13 cellular contexts compared by ENCODE assay signal in genomic region chr17:76276461-76277299, GRCh38. TPM values are rescaled to one million over a fixed set of nuclear protein-coding genes. Genes with fewer than 3 reads are reported as not detected.
A peak's percentile ranks its signal among the peaks of the same experiment; 100 is the strongest.
DNase-seq lines count a peak whose midpoint lies in the region; ATAC-seq, FAIRE-seq and TF ChIP-seq lines count a peak whose summit lies in the region.
"Had no signal": no experiment of that assay in that cellular context is flagged by ENCODE, and none has a peak within 500 bp of the region (broad histone marks: within the 10 kb centered on the region; RNA-seq: fewer than 3 reads in every experiment).

No MANE protein-coding gene starts in this region.

- H3K4me2 ChIP-seq in mesendoderm (ENCODE audit: low read length): no peak overlapping the region

- H2BK15ac ChIP-seq in mesendoderm (replicated peaks; ENCODE audit: low read depth): no peak overlapping the region

- WGBS in mesendoderm (ENCODE audit: extremely low coverage, insufficient coverage, low lambda C conversion rate): no CpG with 5 or more reads among the region's 19 CpGs

- ATAC-seq in HG03135 (IDR thresholded peaks at IDR 0.05; ENCODE audit: unreplicated experiment) (no peak), GM21447 (IDR thresholded peaks at IDR 0.05; ENCODE audit: unreplicated experiment) (no peak)

- no peak overlapping the region for H3K23ac ChIP-seq in mesendoderm (ENCODE audit: low read length)

- no peaks in the 10 kb centered on the region for H3K27me3 Mint-ChIP-seq in activated T-helper 2 cell treated with anti-CD3 and anti-CD28 coated beads, Interferon-gamma antibody, Interleukin-2, Interleukin-4, amounts not matched to agents 10 μg/mL and 5 μg/mL and 100 μg/mL, durations not matched to agents 14 hours and 24 hours and 36 hours (ENCODE audit: low read depth)

- no peak overlapping the region for H4K8ac ChIP-seq in mesendoderm (ENCODE audit: low read depth, low read length)

- H3K79me2 ChIP-seq in mesendoderm (ENCODE audit: control insufficient read depth, insufficient read depth, low read length): no peaks in the 10 kb centered on the region

- no peak overlapping the region for H4K5ac ChIP-seq in mesendoderm (ENCODE audit: low read length)

- in situ Hi-C loops in ACHN (cut with HindIII; ENCODE audit: low pct_ligation_motif_present, low pct_unique_long_range_greater_than_20kb, low sequenced_read_pairs): no loop called here

- no peaks in the 10 kb centered on the region for H3K4me1 ChIP-seq in mesendoderm (ENCODE audit: control insufficient read depth, low read depth, low read length)

- H2BK5ac ChIP-seq in mesendoderm (ENCODE audit: low read length): no peak overlapping the region

- peak overlapping the region; percentile 34 for H3K27ac Mint-ChIP-seq in activated T-helper 2 cell treated with anti-CD3 and anti-CD28 coated beads, Interferon-gamma antibody, Interleukin-2, Interleukin-4, amounts not matched to agents 10 μg/mL and 5 μg/mL and 100 μg/mL, durations not matched to agents 14 hours and 24 hours and 36 hours

- no peak for FAIRE-seq in H54 (lab: Jason Lieb, UNC)

- peaks cover 2% of the 10 kb centered on the region for H3K36me3 Mint-ChIP-seq in activated T-helper 2 cell treated with anti-CD3 and anti-CD28 coated beads, Interferon-gamma antibody, Interleukin-2, Interleukin-4, amounts not matched to agents 10 μg/mL and 5 μg/mL and 100 μg/mL, durations not matched to agents 14 hours and 24 hours and 36 hours (ENCODE audit: low read depth)

- no peak for TF ChIP-seq CTCF in C4-2B (conservative IDR thresholded peaks at IDR 0.05)

- H3K9me3 Mint-ChIP-seq in activated T-helper 2 cell treated with anti-CD3 and anti-CD28 coated beads, Interferon-gamma antibody, Interleukin-2, Interleukin-4, amounts not matched to agents 10 μg/mL and 5 μg/mL and 100 μg/mL, durations not matched to agents 14 hours and 24 hours and 36 hours: no peaks in the 10 kb centered on the region

- H3K56ac ChIP-seq in mesendoderm (ENCODE audit: low read length): peak overlapping the region; percentile 30

- H3K27ac ChIP-seq in C4-2B: peak overlapping the region; percentile 5; the same call in 1 of the 2 replicates
- no peak overlapping the region for H3K27ac ChIP-seq in mesendoderm (ENCODE audit: low read depth, low read length)
- H3K27ac ChIP-seq: cardiac muscle cell had no signal

- H3K4ac ChIP-seq in mesendoderm (ENCODE audit: low read depth, low read length): no peak overlapping the region

- no peak overlapping the region for H2BK120ac ChIP-seq in mesendoderm (ENCODE audit: low read depth, low read length)

- H3K18ac ChIP-seq in mesendoderm (ENCODE audit: low read length): no peak overlapping the region

- DNase-seq in H54 (ENCODE audit: insufficient read length, low spot score) (peak; percentile 53), mesendoderm (peak; percentile 79), DMS153 (lab: John Stamatoyannopoulos, UW) (no peak), ACHN (no peak)
- DNase-seq in activated T-helper 2 cell treated with anti-CD3 and anti-CD28 coated beads, Interferon-gamma antibody, Interleukin-2, Interleukin-4, amounts not matched to agents 10 μg/mL and 5 μg/mL and 100 μg/mL, durations not matched to agents 14 hours and 24 hours and 36 hours (ENCODE audit: low spot score): no peak
- DNase-seq: head of caudate nucleus; MM.1S; NCI-H748 treated with DMSO at 0.1 percent for 48 hours; stimulated activated CD4-positive, alpha-beta T cell treated with anti-CD3 and anti-CD28 coated beads, Interleukin-2, amount 100 ng/mL, for 24 hours had no signal

- no peaks in the 10 kb centered on the region for H3K36me3 ChIP-seq in mesendoderm (ENCODE audit: control insufficient read depth, insufficient read depth, low read length)
- H3K36me3 ChIP-seq: cardiac muscle cell had no signal

- H3K4me3 Mint-ChIP-seq in activated T-helper 2 cell treated with anti-CD3 and anti-CD28 coated beads, Interferon-gamma antibody, Interleukin-2, Interleukin-4, amounts not matched to agents 10 μg/mL and 5 μg/mL and 100 μg/mL, durations not matched to agents 14 hours and 24 hours and 36 hours (ENCODE audit: low read depth): no peak overlapping the region

- no peaks in the 10 kb centered on the region for H3K27me3 ChIP-seq in mesendoderm (ENCODE audit: insufficient read depth, low read length, poor library complexity)
- H3K27me3 ChIP-seq: cardiac muscle cell had no signal

- intact Hi-C loops in activated T-helper 2 cell treated with anti-CD3 and anti-CD28 coated beads, Interferon-gamma antibody, Interleukin-2, Interleukin-4, amounts not matched to agents 10 μg/mL and 5 μg/mL and 100 μg/mL, durations not matched to agents 14 hours and 24 hours and 36 hours (cut with micrococcal nuclease): no loop called here

- no peak for TF ChIP-seq POLR2A in H54 (IDR thresholded peaks at IDR 0.05; ENCODE audit: low read depth, low read length)

- no peak overlapping the region for H3K9ac ChIP-seq in mesendoderm (ENCODE audit: low read length)

- H3K4me1 Mint-ChIP-seq in activated T-helper 2 cell treated with anti-CD3 and anti-CD28 coated beads, Interferon-gamma antibody, Interleukin-2, Interleukin-4, amounts not matched to agents 10 μg/mL and 5 μg/mL and 100 μg/mL, durations not matched to agents 14 hours and 24 hours and 36 hours (ENCODE audit: low read depth): peaks cover 22% of the 10 kb centered on the region

- H2AK5ac ChIP-seq in mesendoderm (ENCODE audit: low read length): no peak overlapping the region

- H3K79me1 ChIP-seq in mesendoderm (ENCODE audit: low read length): no peaks in the 10 kb centered on the region

- no peak overlapping the region for H3K4me3 ChIP-seq in mesendoderm (ENCODE audit: low read length)
- H3K4me3 ChIP-seq: cardiac muscle cell had no signal

RNA-seq across cellular contexts. Expression of gene UBALD2, which starts 11.5 kb away (rescaled TPM):
- total RNA-seq in activated T-helper 2 cell treated with anti-CD3 and anti-CD28 coated beads, Interferon-gamma antibody, Interleukin-2, Interleukin-4, amounts not matched to agents 10 μg/mL and 5 μg/mL and 100 μg/mL, durations not matched to agents 14 hours and 24 hours and 36 hours: 204 and 212 TPM in 2 replicates
- 41.6 TPM for polyA plus RNA-seq in mesendoderm (2013, experiment 1 of 2)
- polyA plus RNA-seq in mesendoderm (2013, experiment 2 of 2): 41.5 TPM

RNA-seq across cellular contexts. Expression of gene QRICH2, which starts 31.4 kb away (rescaled TPM):
- total RNA-seq in activated T-helper 2 cell treated with anti-CD3 and anti-CD28 coated beads, Interferon-gamma antibody, Interleukin-2, Interleukin-4, amounts not matched to agents 10 μg/mL and 5 μg/mL and 100 μg/mL, durations not matched to agents 14 hours and 24 hours and 36 hours: 1.7 and 2.1 TPM in 2 replicates
- polyA plus RNA-seq in mesendoderm (2013, experiment 1 of 2): 1.2 TPM
- polyA plus RNA-seq in mesendoderm (2013, experiment 2 of 2): 1.3 TPM

RNA-seq across cellular contexts. Expression of gene RNF157, which starts 36.4 kb away (rescaled TPM):
- 34.3 and 34.9 TPM in 2 replicates for total RNA-seq in activated T-helper 2 cell treated with anti-CD3 and anti-CD28 coated beads, Interferon-gamma antibody, Interleukin-2, Interleukin-4, amounts not matched to agents 10 μg/mL and 5 μg/mL and 100 μg/mL, durations not matched to agents 14 hours and 24 hours and 36 hours
- 1.1 TPM for polyA plus RNA-seq in mesendoderm (2013, experiment 1 of 2)
- 1.3 TPM for polyA plus RNA-seq in mesendoderm (2013, experiment 2 of 2)

Comparison
In these comparisons a context has a peak if more than half of its experiments do, and no peak if none do; other contexts are left out.
1. DNase-seq: peak in H54 (single experiment) and mesendoderm (single experiment); none in activated T-helper 2 cell treated with anti-CD3 and anti-CD28 coated beads, Interferon-gamma antibody, Interleukin-2, Interleukin-4, amounts not matched to agents 10 μg/mL and 5 μg/mL and 100 μg/mL, durations not matched to agents 14 hours and 24 hours and 36 hours (single experiment), DMS153 (single experiment) and ACHN (single experiment).